Comparison of ENCODE assay signal across 1 cellular context in genomic region chr3:41293169-41293681, GRCh38.
TF ChIP-seq lines count a peak whose summit lies in the region.

No MANE protein-coding gene starts in this region.

TF ChIP-seq in HepG2, 621 proteins besides CTCF, POLR2A, EP300 and RAD21 (continued from another document):
- TF ChIP-seq MED1 (CRISPR knock-in tag; IDR thresholded peaks at IDR 0.05) (peak; percentile 36; the same call in 1 of the 2 replicates), FOXP4 (CRISPR knock-in tag; IDR thresholded peaks at IDR 0.05) (peak; percentile 32; the same call in 1 of the 2 replicates), SOX5 (CRISPR knock-in tag; IDR thresholded peaks at IDR 0.05; ENCODE audit: borderline replicate concordance) (peak; percentile 28; the same call in 1 of the 2 replicates), ARID5B (CRISPR knock-in tag; IDR thresholded peaks at IDR 0.05) (peak; percentile 51)
